8 cellular contexts compared by ENCODE assay signal in genomic region chr2:19868705-19869550, GRCh38. TPM values are rescaled to one million over a fixed set of nuclear protein-coding genes. Genes with fewer than 3 reads are reported as not detected.
A peak's percentile ranks its signal among the peaks of the same experiment; 100 is the strongest.
DNase-seq lines count a peak whose midpoint lies in the region; ATAC-seq lines count a peak whose summit lies in the region.

No MANE protein-coding gene starts in this region.

- peaks cover 15% of the 10 kb centered on the region for H3K36me3 Mint-ChIP-seq in T-cell

- no peaks in the 10 kb centered on the region for H3K9me3 Mint-ChIP-seq in T-cell

- peak; percentile 49 for ATAC-seq in GM18517 (IDR thresholded peaks at IDR 0.05; ENCODE audit: unreplicated experiment)
- ATAC-seq in HG02884 (IDR thresholded peaks at IDR 0.05; ENCODE audit: unreplicated experiment): peak; percentile 67
- ATAC-seq in T-cell (replicated peaks in 1 of 4): peak; percentile 95 to 97 (median 96)

- POLR2A ChIA-PET in T-cell (lab: Charles Lee): no interaction called here

- peak; percentile 21 to 76 (median 58) for DNase-seq in T-cell
- DNase-seq in astrocyte of the hippocampus (ENCODE audit: low read depth, low spot score): peak; percentile 46
- DNase-seq in left kidney (ENCODE audit: low read depth, low spot score): peak; percentile 88
- peak; percentile 34 to 39 for DNase-seq in stimulated activated CD4-positive, alpha-beta T cell treated with anti-CD3 and anti-CD28 coated beads, Interleukin-4, amount 100 ng/mL, for 48 hours (ENCODE audit: low read depth in 2 of 2)
- no peak for DNase-seq in NCI-H345 treated with DMSO at 0.1 percent for 48 hours (lab: John Stamatoyannopoulos, UW; ENCODE audit: unreplicated experiment)
- no peak for DNase-seq in 8988T

- CTCF ChIA-PET in T-cell (lab: Charles Lee): interaction anchor here in 1 of 2 donors (0.5 to 0.9 kb wide), 3 partner anchors 29 to 732 kb away, joined by 3 to 6 read pairs (median 5); no protein-coding TSS in a partner anchor

- H3K27ac Mint-ChIP-seq in T-cell: peak overlapping the region; percentile 96

- H3K4me3 Mint-ChIP-seq in T-cell: peak overlapping the region; percentile 92 to 97 (median 95)

- H3K4me1 Mint-ChIP-seq in T-cell: peaks cover 34 to 38% (median 35%) of the 10 kb centered on the region in 3 donors

- no peaks in the 10 kb centered on the region for H3K27me3 Mint-ChIP-seq in T-cell

RNA-seq across cellular contexts. Expression of gene TTC32, which starts 32.9 kb away (rescaled TPM):
- total RNA-seq in T-cell: 10 to 100 TPM; 35.1 to 44.6 (median 40.0) TPM

Comparison
In these comparisons a context has a peak if more than half of its experiments do, and no peak if none do; other contexts are left out.
1. DNase-seq: peak in T-cell (34 of 34), astrocyte of the hippocampus (single experiment), left kidney (single experiment) and stimulated activated CD4-positive, alpha-beta T cell treated with anti-CD3 and anti-CD28 coated beads, Interleukin-4, amount 100 ng/mL, for 48 hours (2 of 2); none in NCI-H345 treated with DMSO at 0.1 percent for 48 hours (single experiment) and 8988T (single experiment).
2. Peak in every context shown above with its lines, with median percentiles within 50 percentile points of each other: ATAC-seq.